ENCODE assay signal across 1 cellular context in genomic region chr14:23006544-23007419, GRCh38.
TF ChIP-seq lines count a peak whose summit lies in the region.

No MANE protein-coding gene starts in this region.

TF ChIP-seq in SK-N-SH, 30 proteins besides CTCF, POLR2A, EP300 and RAD21 (continued from another document):
- TF ChIP-seq ZBTB33 (IDR thresholded peaks at IDR 0.05; ENCODE audit: borderline replicate concordance, low read depth) (0 out of 2 replicates have a peak, but pooled peaks have one; percentile 31), REST (IDR thresholded peaks at IDR 0.05; ENCODE audit: low read depth, low read length) (no peak), FOXM1 (IDR thresholded peaks at IDR 0.05; ENCODE audit: low read depth) (no peak), MAX (IDR thresholded peaks at IDR 0.05; ENCODE audit: low read depth) (peak; percentile 89), FOXJ3 (CRISPR knock-in tag; IDR thresholded peaks at IDR 0.05) (no peak), RXRA (IDR thresholded peaks at IDR 0.05; ENCODE audit: borderline replicate concordance, low read depth) (no peak), NRF1 (IDR thresholded peaks at IDR 0.05; ENCODE audit: low read depth, low read length) (peak; percentile 64), GABPA (IDR thresholded peaks at IDR 0.05; ENCODE audit: low read depth) (no peak), IRF3 (IDR thresholded peaks at IDR 0.05; ENCODE audit: low read depth, low read length) (peak; percentile 73), MEF2A (IDR thresholded peaks at IDR 0.05; ENCODE audit: borderline replicate concordance, low read depth) (no peak), MXI1 (IDR thresholded peaks at IDR 0.05; ENCODE audit: low read depth, low read length) (peak; percentile 77; the same call in 1 of the 2 replicates), EZH2phosphoT487 (IDR thresholded peaks at IDR 0.05; ENCODE audit: borderline replicate concordance, low read depth) (no peak), POLR2AphosphoS5 (IDR thresholded peaks at IDR 0.05; ENCODE audit: low read depth, low read length) (peak; percentile 85), RCOR1 (IDR thresholded peaks at IDR 0.05; ENCODE audit: low read length) (peak; percentile 5; the same call in 1 of the 2 replicates), GATA2 (CRISPR knock-in tag; IDR thresholded peaks at IDR 0.05) (no peak), JUND (IDR thresholded peaks at IDR 0.05) (no peak; the same call in 1 of the 2 replicates), PBX3 (IDR thresholded peaks at IDR 0.05) (peak; percentile 98), NFIC (IDR thresholded peaks at IDR 0.05; ENCODE audit: borderline replicate concordance) (no peak), SIN3A (IDR thresholded peaks at IDR 0.05; ENCODE audit: borderline replicate concordance, low read depth, low read length) (no peak), TEAD4 (IDR thresholded peaks at IDR 0.05; ENCODE audit: borderline replicate concordance, insufficient read depth) (no peak), FOSL2 (IDR thresholded peaks at IDR 0.05; ENCODE audit: borderline replicate concordance, low read depth) (peak; percentile 18; the same call in 1 of the 2 replicates), ELF1 (IDR thresholded peaks at IDR 0.05) (no peak), YY1 (IDR thresholded peaks at IDR 0.05; ENCODE audit: low read depth) (peak; percentile 84; the same call in 1 of the 2 replicates), CHD2 (IDR thresholded peaks at IDR 0.05; ENCODE audit: low read length, partially characterized antibody) (peak; percentile 74), RFX5 (IDR thresholded peaks at IDR 0.05; ENCODE audit: low read length) (peak; percentile 23; the same call in 1 of the 2 replicates)
